In the genomic region with DNA sequence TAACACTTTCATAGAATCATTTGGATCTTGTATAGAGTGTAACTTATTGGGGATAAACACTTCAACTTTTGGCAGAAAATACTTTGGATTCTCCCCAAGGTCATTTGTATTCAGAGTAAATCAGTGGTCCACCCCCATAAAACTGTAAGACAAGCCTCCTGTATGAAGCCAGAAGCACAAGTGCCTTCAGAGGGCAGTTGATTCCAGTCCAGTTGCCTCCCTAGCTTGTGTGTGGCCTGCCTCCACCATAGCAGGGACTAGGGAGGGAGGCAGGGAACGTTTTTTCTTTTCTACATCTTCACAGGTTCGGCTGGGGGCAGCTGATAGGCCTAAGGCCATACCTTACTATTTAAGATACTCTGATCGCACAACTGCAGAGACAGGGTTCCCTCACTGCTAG, we compare ENCODE assay signal across 17 cellular contexts. TPM values are rescaled to one million over a fixed set of nuclear protein-coding genes. Genes with fewer than 3 reads are reported as not detected.
"Had no signal": no experiment of that assay in that cellular context is flagged by ENCODE, and none has a peak within 500 bp of the region (broad histone marks: within the 10 kb centered on the region; RNA-seq: fewer than 3 reads in every experiment).

No MANE protein-coding gene starts in this region.

- H3K4me3 ChIP-seq: cardiac muscle cell, coronary artery, mucosa of descending colon, uterus had no signal

- H3K4me3 Mint-ChIP-seq: activated CD4-positive, alpha-beta memory T cell treated with anti-CD3 and anti-CD28 coated beads, Interleukin-2, amount 10 ng/mL, durations not matched to agents 7 days and 5 days; natural killer cell treated with Interleukin-12 subunit alpha and Interleukin-12 subunit beta and Interleukin-15 and Interleukin-18, amount 100 ng/mL, for 72 hours had no signal

- H3K9me3 Mint-ChIP-seq: activated CD4-positive, alpha-beta memory T cell treated with anti-CD3 and anti-CD28 coated beads, Interleukin-2, amount 10 ng/mL, durations not matched to agents 7 days and 5 days; activated T-helper 2 cell treated with anti-CD3 and anti-CD28 coated beads, Interferon-gamma antibody, Interleukin-2, Interleukin-4, amounts not matched to agents 10 μg/mL and 5 μg/mL and 100 μg/mL, durations not matched to agents 14 hours and 24 hours and 36 hours; natural killer cell treated with Interleukin-12 subunit alpha and Interleukin-12 subunit beta and Interleukin-15 and Interleukin-18, amount 100 ng/mL, for 72 hours had no signal

- H3K36me3 ChIP-seq: uterus had no signal

- H3K9me3 ChIP-seq: mucosa of descending colon, uterus had no signal

- ATAC-seq: mucosa of descending colon; natural killer cell treated with Interleukin-12 subunit alpha and Interleukin-12 subunit beta and Interleukin-15 and Interleukin-18, amount 100 ng/mL, for 72 hours; stimulated activated naive CD8-positive, alpha-beta T cell treated with anti-CD3 and anti-CD28 coated beads, Interleukin-15, Interleukin-2, amounts not matched to agents 100 U/mL and 50 U/mL, for 24 hours had no signal

- H3K27ac Mint-ChIP-seq: activated CD4-positive, alpha-beta memory T cell treated with anti-CD3 and anti-CD28 coated beads, Interleukin-2, amount 10 ng/mL, durations not matched to agents 7 days and 5 days; activated T-helper 2 cell treated with anti-CD3 and anti-CD28 coated beads, Interferon-gamma antibody, Interleukin-2, Interleukin-4, amounts not matched to agents 10 μg/mL and 5 μg/mL and 100 μg/mL, durations not matched to agents 14 hours and 24 hours and 36 hours; natural killer cell treated with Interleukin-12 subunit alpha and Interleukin-12 subunit beta and Interleukin-15 and Interleukin-18, amount 100 ng/mL, for 72 hours had no signal

- H3K4me1 ChIP-seq: uterus had no signal

- DNase-seq: activated CD4-positive, alpha-beta memory T cell treated with anti-CD3 and anti-CD28 coated beads, Interleukin-2, amount 10 ng/mL, durations not matched to agents 7 days and 5 days; activated naive CD4-positive, alpha-beta T cell treated with anti-CD3 and anti-CD28 coated beads, Interleukin-2, amount 50 U/mL, for 16 hours; aorta; effector CD8-positive, alpha-beta T cell; hypothalamus; mucosa of descending colon; occipital lobe; stimulated activated CD4-positive, alpha-beta T cell treated with anti-CD3 and anti-CD28 coated beads, Interleukin-4, amount 100 ng/mL, for 1 hour; stimulated activated CD8-positive, alpha-beta memory T cell treated with anti-CD3 and anti-CD28 coated beads, Interleukin-4, amount 100 ng/mL, for 48 hours; stimulated activated naive CD8-positive, alpha-beta T cell treated with anti-CD3 and anti-CD28 coated beads, Interleukin-15, Interleukin-2, amounts not matched to agents 100 U/mL and 50 U/mL, for 24 hours; T1000 had no signal

- H3K27me3 ChIP-seq: cardiac muscle cell, uterus had no signal

- H3K27ac ChIP-seq: coronary artery had no signal

- H3K27me3 Mint-ChIP-seq: activated CD4-positive, alpha-beta memory T cell treated with anti-CD3 and anti-CD28 coated beads, Interleukin-2, amount 10 ng/mL, durations not matched to agents 7 days and 5 days; natural killer cell treated with Interleukin-12 subunit alpha and Interleukin-12 subunit beta and Interleukin-15 and Interleukin-18, amount 100 ng/mL, for 72 hours had no signal

RNA-seq across cellular contexts. Expression of a gene that starts 44.0 kb away (rescaled TPM):
- total RNA-seq: activated CD4-positive, alpha-beta memory T cell treated with anti-CD3 and anti-CD28 coated beads, Interleukin-2, amount 10 ng/mL, durations not matched to agents 7 days and 5 days; epithelial cell of proximal tubule had no signal
